In genomic region chr2:18309627-18310026, GRCh38 we compare ENCODE assay signal across 26 cellular contexts.
DNase-seq lines count a peak whose midpoint lies in the region; ATAC-seq and TF ChIP-seq lines count a peak whose summit lies in the region.
"Had no signal": no experiment of that assay in that cellular context is flagged by ENCODE, and none has a peak within 500 bp of the region (broad histone marks: within the 10 kb centered on the region; RNA-seq: fewer than 3 reads in every experiment).

No MANE protein-coding gene starts in this region.

- TF ChIP-seq EP300 in upper lobe of left lung (IDR thresholded peaks at IDR 0.05): no peak

- no peaks in the 10 kb centered on the region for H3K36me3 Mint-ChIP-seq in MCF 10A (ENCODE audit: insufficient read depth, unreplicated experiment)
- H3K36me3 Mint-ChIP-seq: CD14-positive monocyte; CD4-positive, alpha-beta memory T cell; CD4-positive, CD25-positive, alpha-beta regulatory T cell had no signal

- H3K4me3 Mint-ChIP-seq in MCF 10A (ENCODE audit: unreplicated experiment): no peak overlapping the region
- H3K4me3 Mint-ChIP-seq: CD14-positive monocyte; CD4-positive, alpha-beta memory T cell; CD4-positive, CD25-positive, alpha-beta regulatory T cell; CD8-positive, alpha-beta memory T cell had no signal

- TF ChIP-seq CTCF in MCF 10A (IDR thresholded peaks at IDR 0.05; ENCODE audit: unreplicated experiment) (no peak), breast epithelium (IDR thresholded peaks at IDR 0.05) (no peak), upper lobe of right lung (IDR thresholded peaks at IDR 0.05) (no peak), upper lobe of left lung (IDR thresholded peaks at IDR 0.05) (no peak)

- H3K27me3 Mint-ChIP-seq in MCF 10A (ENCODE audit: insufficient read depth, unreplicated experiment): no peaks in the 10 kb centered on the region
- H3K27me3 Mint-ChIP-seq: CD4-positive, CD25-positive, alpha-beta regulatory T cell had no signal

- H3K4me1 ChIP-seq in breast epithelium: no peaks in the 10 kb centered on the region
- no peaks in the 10 kb centered on the region for H3K4me1 ChIP-seq in adipocyte (ENCODE audit: control insufficient read depth, insufficient read depth, low read length)
- no peaks in the 10 kb centered on the region for H3K4me1 ChIP-seq in upper lobe of right lung
- H3K4me1 ChIP-seq in upper lobe of left lung: peaks cover 0 to 7% (median 2%) of the 10 kb centered on the region in 4 donors
- H3K4me1 ChIP-seq: BE2C, BLaER1 had no signal

- H3K4me3 ChIP-seq in breast epithelium: no peak overlapping the region
- H3K4me3 ChIP-seq in adipocyte (ENCODE audit: low read length): no peak overlapping the region
- peak overlapping the region; percentile 11 for H3K4me3 ChIP-seq in upper lobe of right lung
- H3K4me3 ChIP-seq in upper lobe of left lung: peak overlapping the region in 1 of 4 donors; percentile 6
- H3K4me3 ChIP-seq: BLaER1, GM12878 had no signal

- ATAC-seq in upper lobe of right lung (no peak), upper lobe of left lung (ENCODE audit: low FRiP score in 2 of 2) (no peak)
- ATAC-seq: GM12878 had no signal

- no peak overlapping the region for H3K9ac ChIP-seq in adipocyte (ENCODE audit: low read length)
- H3K9ac ChIP-seq: BLaER1 had no signal

- no peaks in the 10 kb centered on the region for H3K9me3 Mint-ChIP-seq in MCF 10A (ENCODE audit: unreplicated experiment)

- no peaks in the 10 kb centered on the region for H3K36me3 ChIP-seq in breast epithelium
- H3K36me3 ChIP-seq in adipocyte (ENCODE audit: control insufficient read depth, insufficient read depth, low read length, severe bottlenecking): no peaks in the 10 kb centered on the region
- H3K36me3 ChIP-seq in upper lobe of right lung: no peaks in the 10 kb centered on the region
- H3K36me3 ChIP-seq in upper lobe of left lung: no peaks in the 10 kb centered on the region
- H3K36me3 ChIP-seq: BE2C, BLaER1 had no signal

- WGBS in upper lobe of left lung, 2 donors: 83 to 85% methylated on average over 4 of the region's 4 CpGs

- intact Hi-C loops in MCF 10A (cut with micrococcal nuclease) (no loop called here), breast epithelium (cut with DNase I; ENCODE audit: low total_unique reads) (no loop called here), upper lobe of right lung (cut with DNase I) (no loop called here)

- no peaks in the 10 kb centered on the region for H3K4me1 Mint-ChIP-seq in MCF 10A (ENCODE audit: insufficient read depth, unreplicated experiment)
- H3K4me1 Mint-ChIP-seq: CD14-positive monocyte; CD4-positive, CD25-positive, alpha-beta regulatory T cell; CD8-positive, alpha-beta memory T cell had no signal

- no TSS peak for BruUV-seq in MCF 10A (replicated peaks; lab: Mats Ljungman, UMichigan)

- DNase-seq in MCF 10A (ENCODE audit: unreplicated experiment): peak; percentile 15
- no peak for DNase-seq in breast epithelium (ENCODE audit: low spot score in 2 of 2)
- DNase-seq in adipocyte (ENCODE audit: low read depth): peak; percentile 29
- DNase-seq in iris pigment epithelial cell (ENCODE audit: low read depth): peak; percentile 24
- no peak for DNase-seq in upper lobe of right lung
- no peak for DNase-seq in HK-2 (ENCODE audit: unreplicated experiment)
- no peak for DNase-seq in MV-4-11 (lab: John Stamatoyannopoulos, UW)
- no peak for DNase-seq in upper lobe of left lung
- DNase-seq: 8988T; ACHN; BE2C; C1 segment of cervical spinal cord; CD4-positive, alpha-beta memory T cell; CD4-positive, CD25-positive, alpha-beta regulatory T cell; CD8-positive, alpha-beta memory T cell; COR-L47; DMS 273 treated with DMSO at 0.1 percent for 48 hours; DMS153; DMS53; DMS79; DND-41; EL; GDM1 had no signal

- no peak overlapping the region for H3K27ac Mint-ChIP-seq in MCF 10A (ENCODE audit: low read depth, unreplicated experiment)
- H3K27ac Mint-ChIP-seq: CD14-positive monocyte; CD4-positive, alpha-beta memory T cell; CD4-positive, CD25-positive, alpha-beta regulatory T cell; CD8-positive, alpha-beta memory T cell had no signal

- TF ChIP-seq POLR2A in breast epithelium (IDR thresholded peaks at IDR 0.05) (no peak), upper lobe of left lung (IDR thresholded peaks at IDR 0.05) (no peak)

- no peak overlapping the region for H3K27ac ChIP-seq in breast epithelium
- no peak overlapping the region for H3K27ac ChIP-seq in upper lobe of right lung
- no peak overlapping the region for H3K27ac ChIP-seq in upper lobe of left lung
- H3K27ac ChIP-seq: BLaER1 had no signal

- CTCF ChIA-PET in MCF 10A (lab: Yijun Ruan, JAX): no interaction called here

- H3K27me3 ChIP-seq in breast epithelium: no peaks in the 10 kb centered on the region
- H3K27me3 ChIP-seq in adipocyte (replicated peaks; ENCODE audit: control insufficient read depth, insufficient read depth, low read length): no peaks in the 10 kb centered on the region
- H3K27me3 ChIP-seq in upper lobe of right lung: no peaks in the 10 kb centered on the region
- no peaks in the 10 kb centered on the region for H3K27me3 ChIP-seq in upper lobe of left lung
- H3K27me3 ChIP-seq: BE2C, BLaER1 had no signal

- POLR2A ChIA-PET in MCF 10A (lab: Yijun Ruan, JAX): interaction anchor here (0.9 kb wide), 1 partner anchor 523 kb away, joined by 4 read pairs; no protein-coding TSS in a partner anchor

- H3K9me3 ChIP-seq in breast epithelium (no peaks in the 10 kb centered on the region), adipocyte (ENCODE audit: control insufficient read depth, low read length) (no peaks in the 10 kb centered on the region), upper lobe of right lung (no peaks in the 10 kb centered on the region), upper lobe of left lung (no peaks in the 10 kb centered on the region)
- H3K9me3 ChIP-seq: BE2C, BLaER1 had no signal

Comparison
In these comparisons a context has a peak if more than half of its experiments do, and no peak if none do; other contexts are left out.
1. DNase-seq: peak in MCF 10A (single experiment), adipocyte (single experiment) and iris pigment epithelial cell (single experiment); none in breast epithelium (0 of 2), upper lobe of right lung (single experiment), HK-2 (single experiment), MV-4-11 (single experiment) and upper lobe of left lung (0 of 2).